13 cellular contexts compared by ENCODE assay signal in the genomic region with DNA sequence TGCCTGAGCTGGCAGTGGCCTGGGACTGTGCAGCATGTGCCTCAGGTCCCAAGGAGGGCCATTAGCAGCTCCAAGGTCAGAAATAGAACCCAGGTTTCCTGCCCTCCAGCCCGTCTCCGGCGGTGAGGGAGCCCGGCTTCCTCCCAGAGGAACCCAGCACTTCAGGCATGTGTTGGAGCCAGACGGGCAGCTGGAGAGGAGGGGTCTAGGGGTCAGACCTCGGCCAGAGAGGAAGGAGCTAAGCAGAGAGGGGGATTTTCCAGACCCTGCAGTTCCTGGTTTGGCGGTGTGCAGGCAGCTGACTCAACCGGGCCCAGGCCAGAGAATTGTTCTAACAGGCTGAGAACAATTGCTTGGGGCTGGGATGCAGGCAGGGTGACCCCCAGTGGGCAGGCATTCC. TPM values are rescaled to one million over a fixed set of nuclear protein-coding genes. Genes with fewer than 3 reads are reported as not detected.
A peak's percentile ranks its signal among the peaks of the same experiment; 100 is the strongest.
DNase-seq lines count a peak whose midpoint lies in the region; ATAC-seq and TF ChIP-seq lines count a peak whose summit lies in the region.
"Had no signal": no experiment of that assay in that cellular context is flagged by ENCODE, and none has a peak within 500 bp of the region (broad histone marks: within the 10 kb centered on the region; RNA-seq: fewer than 3 reads in every experiment).

No MANE protein-coding gene starts in this region.

- no peak overlapping the region for H3K4me3 ChIP-seq in Peyer's patch
- H3K4me3 ChIP-seq in esophagus (ENCODE audit: low read depth in 1 of 2, low read length in 2 of 2) = no peak overlapping the region
- no peak overlapping the region for H3K4me3 ChIP-seq in mesodermal cell (ENCODE audit: extremely low read depth, insufficient read depth, low read length, poor library complexity, severe bottlenecking)
- no peak overlapping the region for H3K4me3 ChIP-seq in stomach

- H3K27ac Mint-ChIP-seq in effector memory CD8-positive, alpha-beta T cell = no peak overlapping the region

- no peaks in the 10 kb centered on the region for H3K36me3 Mint-ChIP-seq in effector memory CD8-positive, alpha-beta T cell (ENCODE audit: insufficient read depth)

- TF ChIP-seq EP300 in stomach (IDR thresholded peaks at IDR 0.05) = no peak

- peak overlapping the region in 3 of 4 donors; percentile 49 to 88 (median 49) for H3K27ac ChIP-seq in Peyer's patch
- peak overlapping the region; percentile 66 to 70 for H3K27ac ChIP-seq in esophagus (ENCODE audit: low read depth in 2 of 2, low read length in 1 of 2)
- peak overlapping the region; percentile 89 for H3K27ac ChIP-seq in mesodermal cell (ENCODE audit: low read depth, low read length, severe bottlenecking)
- peak overlapping the region; percentile 14 to 97 (median 92) for H3K27ac ChIP-seq in stomach
- H3K27ac ChIP-seq: VCaP had no signal

- H3K9me3 ChIP-seq in Peyer's patch (no peaks in the 10 kb centered on the region), esophagus (ENCODE audit: control insufficient read depth in 2 of 2, insufficient read depth in 1 of 2, low read depth in 1 of 2, low read length in 1 of 2) (no peaks in the 10 kb centered on the region), mesodermal cell (ENCODE audit: control insufficient read depth, low read length) (no peaks in the 10 kb centered on the region), stomach (no peaks in the 10 kb centered on the region)

- TF ChIP-seq CTCF in Peyer's patch (IDR thresholded peaks at IDR 0.05) (no peak), stomach (IDR thresholded peaks at IDR 0.05) (no peak)

- peaks cover 0 to 24% of the 10 kb centered on the region in 2 donors for H3K27me3 Mint-ChIP-seq in effector memory CD8-positive, alpha-beta T cell

- 49 to 50% methylated on average over 8 of the region's 8 CpGs for WGBS in esophagus, 2 donors
- 65 to 73% methylated on average over 6 to 8 of the region's 8 CpGs for WGBS in mesodermal cell (ENCODE audit: insufficient coverage in 2 of 2), 2 experiments
- 37 to 60% (median 52%) methylated on average over 4 to 8 of the region's 8 CpGs for WGBS in stomach, 5 donors

- TF ChIP-seq POLR2A in Peyer's patch (IDR thresholded peaks at IDR 0.05) = no peak
- no peak for TF ChIP-seq POLR2A in stomach (IDR thresholded peaks at IDR 0.05)

- intact Hi-C loops in stomach (cut with DNase I; ENCODE audit: low total_unique reads) = no loop called here

- no peaks in the 10 kb centered on the region for H3K9me3 Mint-ChIP-seq in effector memory CD8-positive, alpha-beta T cell

- no peak for ATAC-seq in HG03095 (IDR thresholded peaks at IDR 0.05; ENCODE audit: unreplicated experiment)
- no peak for ATAC-seq in effector memory CD8-positive, alpha-beta T cell (replicated peaks)

- H3K4me3 Mint-ChIP-seq in effector memory CD8-positive, alpha-beta T cell = no peak overlapping the region

- H3K27me3 ChIP-seq in Peyer's patch = no peaks in the 10 kb centered on the region
- H3K27me3 ChIP-seq in esophagus (ENCODE audit: control insufficient read depth in 1 of 2, insufficient read depth in 2 of 2, low read length in 2 of 2) = no peaks in the 10 kb centered on the region
- no peaks in the 10 kb centered on the region for H3K27me3 ChIP-seq in stomach

- H3K36me3 ChIP-seq in Peyer's patch = peaks cover 0 to 8% (median 0%) of the 10 kb centered on the region in 3 donors
- H3K36me3 ChIP-seq in esophagus (ENCODE audit: control insufficient read depth in 2 of 2, insufficient read depth in 2 of 2, low read length in 1 of 2) = peaks cover 0 to 8% of the 10 kb centered on the region in 2 donors
- H3K36me3 ChIP-seq in mesodermal cell (ENCODE audit: control insufficient read depth, insufficient read depth, low read length) = peaks cover 25% of the 10 kb centered on the region
- peaks cover 10 to 14% (median 12%) of the 10 kb centered on the region in 4 donors for H3K36me3 ChIP-seq in stomach

- no peaks in the 10 kb centered on the region for H3K4me1 Mint-ChIP-seq in effector memory CD8-positive, alpha-beta T cell (ENCODE audit: low read depth in 2 of 2)

- H3K4me1 ChIP-seq in Peyer's patch (peaks cover 0 to 86% (median 12%) of the 10 kb centered on the region in 4 donors), esophagus (ENCODE audit: control insufficient read depth in 2 of 2, insufficient read depth in 2 of 2, low read length in 1 of 2) (peaks cover 9 to 27% of the 10 kb centered on the region in 2 donors), mesodermal cell (ENCODE audit: control insufficient read depth, insufficient read depth, low read length, poor library complexity, severe bottlenecking) (peaks cover 60% of the 10 kb centered on the region), stomach (peaks cover 96 to 100% (median 98%) of the 10 kb centered on the region in 4 donors)

- DNase-seq in Peyer's patch (no peak), stomach (no peak), HCEC 1CT (no peak)
- no peak for DNase-seq in activated CD4-positive, alpha-beta T cell treated with anti-CD3 and anti-CD28 coated beads, Interleukin-2, amount 50 U/mL, for 1 hour
- DNase-seq in effector memory CD8-positive, alpha-beta T cell = no peak
- DNase-seq: hypothalamus, KBM-7, NCI-H1436, NCI-H774 had no signal

RNA-seq across cellular contexts. Expression of a gene that starts 37.1 kb away (rescaled TPM):
- total RNA-seq in Peyer's patch = 100 to 1,000 TPM in 3 of 4 donors, 10 to 100 TPM in 1; 68.7 to 199 (median 122) TPM
- polyA plus RNA-seq in esophagus = 10 to 100 TPM; 37.6 to 55.0 TPM
- 162 TPM for polyA plus RNA-seq in mesodermal cell (2013, experiment 1 of 2)
- polyA plus RNA-seq in mesodermal cell (2013, experiment 2 of 2) = 102 TPM
- 100 to 1,000 TPM in 4 of 5 donors, 10 to 100 TPM in 1; 88.7 to 504 (median 186) TPM for total RNA-seq in stomach
- 10 to 100 TPM; 21.7 to 98.5 (median 62.1) TPM for polyA plus RNA-seq in stomach
